ENCODE assay signal across 8 cellular contexts in the genomic region with DNA sequence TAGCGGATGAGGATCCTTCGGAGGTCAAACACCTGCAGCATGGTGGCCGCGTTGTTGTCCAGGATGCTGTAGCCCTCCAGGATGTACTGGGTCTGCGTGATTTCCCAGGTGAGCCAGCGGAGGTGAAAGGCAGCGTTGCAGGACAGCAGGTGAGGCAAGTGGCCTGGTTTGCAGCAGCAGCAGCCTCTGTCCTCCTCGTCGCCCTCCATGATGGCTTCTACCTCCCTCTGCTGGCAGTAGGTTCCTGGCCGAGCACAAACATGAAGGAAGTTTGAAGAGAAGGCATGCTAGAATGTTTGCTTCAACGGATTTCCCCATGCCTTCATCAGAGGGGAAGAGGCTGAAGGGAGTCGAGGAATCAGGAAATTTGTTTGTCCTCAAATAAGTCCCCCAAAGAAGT.
DNase-seq lines count a peak whose midpoint lies in the region; ATAC-seq lines count a peak whose summit lies in the region.

No MANE protein-coding gene starts in this region.

- H3K4me3 Mint-ChIP-seq in activated naive CD8-positive, alpha-beta T cell treated with anti-CD3 and anti-CD28 coated beads, Interleukin-2, amount 50 U/mL, for 24 hours, result no peak overlapping the region
- H3K4me3 Mint-ChIP-seq in activated naive CD8-positive, alpha-beta T cell treated with anti-CD3 and anti-CD28 coated beads for 36 hours, result no peak overlapping the region
- no peak overlapping the region for H3K4me3 Mint-ChIP-seq in activated T-helper 17 cell treated with anti-CD3 and anti-CD28 coated beads, Interleukin-2, amount 50 U/mL, for 72 hours

- H3K36me3 Mint-ChIP-seq in activated naive CD8-positive, alpha-beta T cell treated with anti-CD3 and anti-CD28 coated beads, Interleukin-2, amount 50 U/mL, for 24 hours (ENCODE audit: low read depth), result peaks cover 14% of the 10 kb centered on the region
- H3K36me3 Mint-ChIP-seq in activated naive CD8-positive, alpha-beta T cell treated with anti-CD3 and anti-CD28 coated beads for 36 hours, result peaks cover 2% of the 10 kb centered on the region
- peaks cover 25% of the 10 kb centered on the region for H3K36me3 Mint-ChIP-seq in activated T-helper 17 cell treated with anti-CD3 and anti-CD28 coated beads, Interleukin-2, amount 50 U/mL, for 72 hours (ENCODE audit: low read depth)

- peak; percentile 6 for DNase-seq in activated naive CD8-positive, alpha-beta T cell treated with anti-CD3 and anti-CD28 coated beads, Interleukin-2, amount 50 U/mL, for 24 hours
- no peak for DNase-seq in activated naive CD8-positive, alpha-beta T cell treated with anti-CD3 and anti-CD28 coated beads for 36 hours
- peak; percentile 75 for DNase-seq in NCI-H526 treated with DMSO at 0.1 percent for 48 hours (lab: John Stamatoyannopoulos, UW)
- peak; percentile 25 for DNase-seq in cerebellar cortex (ENCODE audit: low spot score)
- peak; percentile 31 for DNase-seq in midbrain (lab: John Stamatoyannopoulos, UW)
- no peak for DNase-seq in NCI-H1048 (lab: John Stamatoyannopoulos, UW)
- DNase-seq in activated effector memory CD4-positive, alpha-beta T cell treated with Interleukin-2 at 50 U/mL for 16 hours, result no peak

- no peak overlapping the region for H3K27ac Mint-ChIP-seq in activated naive CD8-positive, alpha-beta T cell treated with anti-CD3 and anti-CD28 coated beads, Interleukin-2, amount 50 U/mL, for 24 hours
- H3K27ac Mint-ChIP-seq in activated naive CD8-positive, alpha-beta T cell treated with anti-CD3 and anti-CD28 coated beads for 36 hours, result no peak overlapping the region
- no peak overlapping the region for H3K27ac Mint-ChIP-seq in activated T-helper 17 cell treated with anti-CD3 and anti-CD28 coated beads, Interleukin-2, amount 50 U/mL, for 72 hours

- no peak for ATAC-seq in activated naive CD8-positive, alpha-beta T cell treated with anti-CD3 and anti-CD28 coated beads, Interleukin-2, amount 50 U/mL, for 24 hours
- no peak for ATAC-seq in activated T-helper 17 cell treated with anti-CD3 and anti-CD28 coated beads, Interleukin-2, amount 50 U/mL, for 72 hours (replicated peaks)

- no peaks in the 10 kb centered on the region for H3K27me3 Mint-ChIP-seq in activated naive CD8-positive, alpha-beta T cell treated with anti-CD3 and anti-CD28 coated beads, Interleukin-2, amount 50 U/mL, for 24 hours
- H3K27me3 Mint-ChIP-seq in activated naive CD8-positive, alpha-beta T cell treated with anti-CD3 and anti-CD28 coated beads for 36 hours, result no peaks in the 10 kb centered on the region
- H3K27me3 Mint-ChIP-seq in activated T-helper 17 cell treated with anti-CD3 and anti-CD28 coated beads, Interleukin-2, amount 50 U/mL, for 72 hours, result no peaks in the 10 kb centered on the region

- no peaks in the 10 kb centered on the region for H3K4me1 Mint-ChIP-seq in activated naive CD8-positive, alpha-beta T cell treated with anti-CD3 and anti-CD28 coated beads, Interleukin-2, amount 50 U/mL, for 24 hours
- no peaks in the 10 kb centered on the region for H3K4me1 Mint-ChIP-seq in activated naive CD8-positive, alpha-beta T cell treated with anti-CD3 and anti-CD28 coated beads for 36 hours
- peaks cover 19% of the 10 kb centered on the region for H3K4me1 Mint-ChIP-seq in activated T-helper 17 cell treated with anti-CD3 and anti-CD28 coated beads, Interleukin-2, amount 50 U/mL, for 72 hours

- no peaks in the 10 kb centered on the region for H3K9me3 Mint-ChIP-seq in activated naive CD8-positive, alpha-beta T cell treated with anti-CD3 and anti-CD28 coated beads, Interleukin-2, amount 50 U/mL, for 24 hours
- H3K9me3 Mint-ChIP-seq in activated naive CD8-positive, alpha-beta T cell treated with anti-CD3 and anti-CD28 coated beads for 36 hours, result no peaks in the 10 kb centered on the region
- H3K9me3 Mint-ChIP-seq in activated T-helper 17 cell treated with anti-CD3 and anti-CD28 coated beads, Interleukin-2, amount 50 U/mL, for 72 hours, result no peaks in the 10 kb centered on the region

Comparison
In these comparisons a context has a peak if more than half of its experiments do, and no peak if none do; other contexts are left out.
1. DNase-seq: peak in activated naive CD8-positive, alpha-beta T cell treated with anti-CD3 and anti-CD28 coated beads, Interleukin-2, amount 50 U/mL, for 24 hours (single experiment), NCI-H526 treated with DMSO at 0.1 percent for 48 hours (single experiment), cerebellar cortex (single experiment) and midbrain (single experiment); none in activated naive CD8-positive, alpha-beta T cell treated with anti-CD3 and anti-CD28 coated beads for 36 hours (single experiment), NCI-H1048 (single experiment) and activated effector memory CD4-positive, alpha-beta T cell treated with Interleukin-2 at 50 U/mL for 16 hours (single experiment).